ENCODE assay signal across 29 cellular contexts in genomic region chr6:53947780-53948179, GRCh38.
"Had no signal": no experiment of that assay in that cellular context is flagged by ENCODE, and none has a peak within 500 bp of the region (broad histone marks: within the 10 kb centered on the region; RNA-seq: fewer than 3 reads in every experiment).

No MANE protein-coding gene starts in this region.

- H3K4me3 ChIP-seq: adrenal gland, ascending aorta, body of pancreas, breast epithelium, cardiac muscle cell had no signal

- H3K36me3 ChIP-seq: adrenal gland, ascending aorta, brain microvascular endothelial cell, breast epithelium, cardiac muscle cell had no signal

- H3K27ac ChIP-seq: adrenal gland, ascending aorta, body of pancreas, brain microvascular endothelial cell, breast epithelium, cardiac muscle cell had no signal

- H3K4me1 ChIP-seq: adrenal gland, body of pancreas had no signal

- DNase-seq: activated effector memory CD4-positive, alpha-beta T cell treated with anti-CD3 and anti-CD28 coated beads, Interleukin-2, amount 50 U/mL, for 16 hours; activated effector memory CD4-positive, alpha-beta T cell treated with Interleukin-2 at 50 U/mL for 16 hours; activated gamma-delta T cell; activated gamma-delta T cell treated with Interleukin-2 at 50 U/mL for 16 hours; activated naive CD4-positive, alpha-beta T cell; activated naive CD4-positive, alpha-beta T cell treated with anti-CD3 and anti-CD28 coated beads for 36 hours; activated naive CD4-positive, alpha-beta T cell treated with anti-CD3 and anti-CD28 coated beads, Interleukin-2, amount 10 ng/mL, durations not matched to agents 7 days and 5 days; activated naive CD4-positive, alpha-beta T cell treated with anti-CD3 and anti-CD28 coated beads, Interleukin-2, amount 50 U/mL, for 16 hours; activated naive CD4-positive, alpha-beta T cell treated with Interleukin-2 at 50 U/mL for 16 hours; activated naive CD8-positive, alpha-beta T cell treated with anti-CD3 and anti-CD28 coated beads for 36 hours; activated naive CD8-positive, alpha-beta T cell treated with anti-CD3 and anti-CD28 coated beads, Interleukin-2, amount 10 ng/mL, durations not matched to agents 7 days and 5 days; activated naive CD8-positive, alpha-beta T cell treated with anti-CD3 and anti-CD28 coated beads, Interleukin-2, amount 50 U/mL, for 24 hours; activated T-cell treated with anti-CD3 and anti-CD28 coated beads, Interleukin-2, amount 50 U/mL, for 24 hours; activated T-cell treated with anti-CD3 and anti-CD28 coated beads, Interleukin-2, amount 50 U/mL, for 4 hours; activated T-cell treated with anti-CD3 and anti-CD28 coated beads, Interleukin-2, amount 50 U/mL, for 48 hours; activated T-cell treated with anti-CD3 and anti-CD28 coated beads, Interleukin-2, amount 50 U/mL, for 72 hours; adrenal gland; amniotic stem cell; amygdala; anterior cingulate cortex; aorta; body of pancreas; brain microvascular endothelial cell; caudate nucleus; central memory CD4-positive, alpha-beta T cell; cerebellar nuclear complex had no signal

- H3K9me3 ChIP-seq: adrenal gland, ascending aorta, body of pancreas had no signal
